Comparison of ENCODE assay signal across 1 cellular context in genomic region chr10:42638053-42638820, GRCh38.
A peak's percentile ranks its signal among the peaks of the same experiment; 100 is the strongest.
TF ChIP-seq lines count a peak whose summit lies in the region.

TSS of gene ZNF33B (minus strand) at chr10:42638570. CDS start at chr10:42636928, 1,642 bp downstream.

TF ChIP-seq in K562, 482 proteins besides CTCF, POLR2A, EP300 and RAD21 (continued from another document and continues in another):
- TF ChIP-seq BCL6 (CRISPR knock-in tag; IDR thresholded peaks at IDR 0.05), result 0 out of 2 replicates have a peak, but pooled peaks have one; percentile 10
- TF ChIP-seq ZNF140 (CRISPR knock-in tag; IDR thresholded peaks at IDR 0.05), result no peak
- TF ChIP-seq, protein P1, sequence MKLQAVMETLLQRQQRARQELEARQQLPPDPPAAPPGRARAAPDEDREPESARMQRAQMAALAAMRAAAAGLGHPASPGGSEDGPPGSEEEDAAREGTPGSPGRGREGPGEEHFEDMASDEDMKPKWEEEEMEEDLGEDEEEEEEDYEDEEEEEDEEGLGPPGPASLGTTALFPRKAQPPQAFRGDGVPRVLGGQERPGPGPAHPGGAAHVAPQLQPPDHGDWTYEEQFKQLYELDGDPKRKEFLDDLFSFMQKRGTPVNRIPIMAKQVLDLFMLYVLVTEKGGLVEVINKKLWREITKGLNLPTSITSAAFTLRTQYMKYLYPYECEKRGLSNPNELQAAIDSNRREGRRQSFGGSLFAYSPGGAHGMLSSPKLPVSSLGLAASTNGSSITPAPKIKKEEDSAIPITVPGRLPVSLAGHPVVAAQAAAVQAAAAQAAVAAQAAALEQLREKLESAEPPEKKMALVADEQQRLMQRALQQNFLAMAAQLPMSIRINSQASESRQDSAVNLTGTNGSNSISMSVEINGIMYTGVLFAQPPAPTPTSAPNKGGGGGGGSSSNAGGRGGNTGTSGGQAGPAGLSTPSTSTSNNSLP (IDR thresholded peaks at IDR 0.05; ENCODE audit: borderline replicate concordance, low read depth, low read length), result no peak
- TF ChIP-seq SFPQ (IDR thresholded peaks at IDR 0.05; ENCODE audit: low read depth, low read length), result no peak
- no peak for TF ChIP-seq FUS (optimal IDR thresholded peaks at IDR 0.05; ENCODE audit: low read depth, low read length)
- no peak for TF ChIP-seq IFI16 (CRISPR knock-in tag; IDR thresholded peaks at IDR 0.05)
- TF ChIP-seq FOXJ2 (tag; IDR thresholded peaks at IDR 0.05), result peak; percentile 85; the same call in 1 of the 2 replicates
- TF ChIP-seq CREBBP (IDR thresholded peaks at IDR 0.05; ENCODE audit: low read depth, low read length), result no peak
- TF ChIP-seq, protein P2, sequence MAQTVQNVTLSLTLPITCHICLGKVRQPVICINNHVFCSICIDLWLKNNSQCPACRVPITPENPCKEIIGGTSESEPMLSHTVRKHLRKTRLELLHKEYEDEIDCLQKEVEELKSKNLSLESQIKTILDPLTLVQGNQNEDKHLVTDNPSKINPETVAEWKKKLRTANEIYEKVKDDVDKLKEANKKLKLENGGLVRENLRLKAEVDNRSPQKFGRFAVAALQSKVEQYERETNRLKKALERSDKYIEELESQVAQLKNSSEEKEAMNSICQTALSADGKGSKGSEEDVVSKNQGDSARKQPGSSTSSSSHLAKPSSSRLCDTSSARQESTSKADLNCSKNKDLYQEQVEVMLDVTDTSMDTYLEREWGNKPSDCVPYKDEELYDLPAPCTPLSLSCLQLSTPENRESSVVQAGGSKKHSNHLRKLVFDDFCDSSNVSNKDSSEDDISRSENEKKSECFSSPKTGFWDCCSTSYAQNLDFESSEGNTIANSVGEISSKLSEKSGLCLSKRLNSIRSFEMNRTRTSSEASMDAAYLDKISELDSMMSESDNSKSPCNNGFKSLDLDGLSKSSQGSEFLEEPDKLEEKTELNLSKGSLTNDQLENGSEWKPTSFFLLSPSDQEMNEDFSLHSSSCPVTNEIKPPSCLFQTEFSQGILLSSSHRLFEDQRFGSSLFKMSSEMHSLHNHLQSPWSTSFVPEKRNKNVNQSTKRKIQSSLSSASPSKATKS (CRISPR knock-in tag; IDR thresholded peaks at IDR 0.05), result no peak
- TF ChIP-seq E2F6 (IDR thresholded peaks at IDR 0.05; ENCODE audit: borderline replicate concordance in 1 of 2, extremely low read depth in 1 of 2, insufficient read depth in 1 of 2, insufficient read length in 1 of 2, low read depth in 1 of 2, low read length in 1 of 2, poor library complexity in 1 of 2, severe bottlenecking in 1 of 2), result peak; percentile 93 to 96
- TF ChIP-seq ZNF830 (CRISPR knock-in tag; IDR thresholded peaks at IDR 0.05), result peak; percentile 83; the same call in 1 of the 2 replicates
- TF ChIP-seq PRPF4 (IDR thresholded peaks at IDR 0.05; ENCODE audit: insufficient read depth, low read depth, low read length, poor library complexity, severe bottlenecking), result peak; percentile 60
- TF ChIP-seq VEZF1 (CRISPR knock-in tag; IDR thresholded peaks at IDR 0.05), result peak; percentile 92
- no peak for TF ChIP-seq ZNF197 (CRISPR knock-in tag; IDR thresholded peaks at IDR 0.05; ENCODE audit: low read depth)
- no peak for TF ChIP-seq TEAD2 (tag; IDR thresholded peaks at IDR 0.05)
- no peak; the same call in 1 of the 2 replicates for TF ChIP-seq TARDBP (IDR thresholded peaks at IDR 0.05)
- peak; percentile 83 for TF ChIP-seq ZBTB43 (CRISPR knock-in tag; IDR thresholded peaks at IDR 0.05)
- TF ChIP-seq ZNF699 (CRISPR knock-in tag; IDR thresholded peaks at IDR 0.05; ENCODE audit: insufficient replicate concordance), result no peak
- no peak for TF ChIP-seq NFE2 (IDR thresholded peaks at IDR 0.05; ENCODE audit: low read depth)
- TF ChIP-seq TFAP4 (CRISPR knock-in tag; IDR thresholded peaks at IDR 0.05; ENCODE audit: borderline replicate concordance), result peak; percentile 85; the same call in 1 of the 2 replicates
- TF ChIP-seq CTCFL (IDR thresholded peaks at IDR 0.05; ENCODE audit: borderline replicate concordance, insufficient read depth, low read depth, low read length, poor library complexity, severe bottlenecking), result no peak
- no peak for TF ChIP-seq HDGF (IDR thresholded peaks at IDR 0.05)
- no peak for TF ChIP-seq ZNF347 (CRISPR knock-in tag; IDR thresholded peaks at IDR 0.05; ENCODE audit: low read depth)
- TF ChIP-seq SIRT6 (IDR thresholded peaks at IDR 0.05; ENCODE audit: low read depth, low read length), result no peak
- TF ChIP-seq, protein P3, sequence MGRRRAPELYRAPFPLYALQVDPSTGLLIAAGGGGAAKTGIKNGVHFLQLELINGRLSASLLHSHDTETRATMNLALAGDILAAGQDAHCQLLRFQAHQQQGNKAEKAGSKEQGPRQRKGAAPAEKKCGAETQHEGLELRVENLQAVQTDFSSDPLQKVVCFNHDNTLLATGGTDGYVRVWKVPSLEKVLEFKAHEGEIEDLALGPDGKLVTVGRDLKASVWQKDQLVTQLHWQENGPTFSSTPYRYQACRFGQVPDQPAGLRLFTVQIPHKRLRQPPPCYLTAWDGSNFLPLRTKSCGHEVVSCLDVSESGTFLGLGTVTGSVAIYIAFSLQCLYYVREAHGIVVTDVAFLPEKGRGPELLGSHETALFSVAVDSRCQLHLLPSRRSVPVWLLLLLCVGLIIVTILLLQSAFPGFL (CRISPR knock-in tag; IDR thresholded peaks at IDR 0.05), result no peak
- TF ChIP-seq NFE2L1 (tag; IDR thresholded peaks at IDR 0.05; ENCODE audit: borderline replicate concordance, low read depth), result no peak
- TF ChIP-seq ETS1 (conservative IDR thresholded peaks at IDR 0.05; ENCODE audit: control insufficient read depth, low read depth, low read length), result no peak; the same call in 1 of the 2 replicates
- no peak for TF ChIP-seq ZNF184 (CRISPR knock-in tag; IDR thresholded peaks at IDR 0.05)
- no peak for TF ChIP-seq ZNF274 (IDR thresholded peaks at IDR 0.05; ENCODE audit: borderline replicate concordance, low read depth, low read length)
- TF ChIP-seq SUPT5H (IDR thresholded peaks at IDR 0.05), result peak; percentile 97
- TF ChIP-seq, protein P4, sequence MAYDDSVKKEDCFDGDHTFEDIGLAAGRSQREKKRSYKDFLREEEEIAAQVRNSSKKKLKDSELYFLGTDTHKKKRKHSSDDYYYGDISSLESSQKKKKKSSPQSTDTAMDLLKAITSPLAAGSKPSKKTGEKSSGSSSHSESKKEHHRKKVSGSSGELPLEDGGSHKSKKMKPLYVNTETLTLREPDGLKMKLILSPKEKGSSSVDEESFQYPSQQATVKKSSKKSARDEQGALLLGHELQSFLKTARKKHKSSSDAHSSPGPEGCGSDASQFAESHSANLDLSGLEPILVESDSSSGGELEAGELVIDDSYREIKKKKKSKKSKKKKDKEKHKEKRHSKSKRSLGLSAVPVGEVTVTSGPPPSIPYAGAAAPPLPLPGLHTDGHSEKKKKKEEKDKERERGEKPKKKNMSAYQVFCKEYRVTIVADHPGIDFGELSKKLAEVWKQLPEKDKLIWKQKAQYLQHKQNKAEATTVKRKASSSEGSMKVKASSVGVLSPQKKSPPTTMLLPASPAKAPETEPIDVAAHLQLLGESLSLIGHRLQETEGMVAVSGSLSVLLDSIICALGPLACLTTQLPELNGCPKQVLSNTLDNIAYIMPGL (CRISPR knock-in tag; IDR thresholded peaks at IDR 0.05), result 0 out of 2 replicates have a peak, but pooled peaks have one; percentile 11
- no peak for TF ChIP-seq ZNF23 (CRISPR knock-in tag; IDR thresholded peaks at IDR 0.05)
- 0 out of 4 replicates have a peak, but pooled peaks of 1 of the 2 experiments have one; percentile 32 for TF ChIP-seq KDM1A (IDR thresholded peaks at IDR 0.05)
- no peak for TF ChIP-seq SRSF3 (IDR thresholded peaks at IDR 0.05; ENCODE audit: insufficient read depth, low read length)
- TF ChIP-seq HDAC8 (tag; IDR thresholded peaks at IDR 0.05), result no peak
- peak; percentile 23; the same call in 1 of the 2 replicates for TF ChIP-seq NBN (IDR thresholded peaks at IDR 0.05; ENCODE audit: low read depth)
- no peak for TF ChIP-seq BRF1 (IDR thresholded peaks at IDR 0.05; ENCODE audit: borderline replicate concordance, extremely low read depth, insufficient read length)
- no peak for TF ChIP-seq C11orf30 (IDR thresholded peaks at IDR 0.05; ENCODE audit: low read depth)
- no peak for TF ChIP-seq NFIX (CRISPR knock-in tag; IDR thresholded peaks at IDR 0.05; ENCODE audit: low read depth)
- TF ChIP-seq KLF13 (tag; IDR thresholded peaks at IDR 0.05; ENCODE audit: borderline replicate concordance, low read depth), result 0 out of 2 replicates have a peak, but pooled peaks have one; percentile 48
- TF ChIP-seq NKRF (IDR thresholded peaks at IDR 0.05; ENCODE audit: borderline replicate concordance), result 0 out of 2 replicates have a peak, but pooled peaks have one; percentile 40
- TF ChIP-seq GTF2E2 (tag; IDR thresholded peaks at IDR 0.05), result no peak
- TF ChIP-seq MIER1 (IDR thresholded peaks at IDR 0.05; ENCODE audit: low read depth), result no peak
